ENCODE assay signal across 1 cellular context in genomic region chr7:55031075-55031474, GRCh38.
TF ChIP-seq lines count a peak whose summit lies in the region.

No MANE protein-coding gene starts in this region.

TF ChIP-seq in HepG2, 621 proteins besides CTCF, POLR2A, EP300 and RAD21 (continued from another document and continues in another):
- no peak for TF ChIP-seq ZNF318 (CRISPR knock-in tag; IDR thresholded peaks at IDR 0.05)
- TF ChIP-seq MYNN (CRISPR knock-in tag; IDR thresholded peaks at IDR 0.05; ENCODE audit: low read depth): no peak
- TF ChIP-seq ONECUT2 (CRISPR knock-in tag; IDR thresholded peaks at IDR 0.05): peak; percentile 96
- no peak for TF ChIP-seq RFX3 (CRISPR knock-in tag; IDR thresholded peaks at IDR 0.05)
- TF ChIP-seq ASH2L (IDR thresholded peaks at IDR 0.05; ENCODE audit: insufficient read length, low read depth, low read length): no peak
- TF ChIP-seq NAIF1 (CRISPR knock-in tag; IDR thresholded peaks at IDR 0.05; ENCODE audit: borderline replicate concordance): no peak
- no peak for TF ChIP-seq CSRNP2 (CRISPR knock-in tag; conservative IDR thresholded peaks at IDR 0.05; ENCODE audit: low read depth)
- TF ChIP-seq FOXP1 (IDR thresholded peaks at IDR 0.05): peak; percentile 25; the same call in 1 of the 2 replicates
- peak; percentile 94 for TF ChIP-seq FOXP1 (CRISPR knock-in tag; IDR thresholded peaks at IDR 0.05)
- peak; percentile 83 for TF ChIP-seq FOXA3 (CRISPR knock-in tag; IDR thresholded peaks at IDR 0.05)
- peak; percentile 75; the same call in 1 of the 2 replicates for TF ChIP-seq FOXJ3 (CRISPR knock-in tag; IDR thresholded peaks at IDR 0.05; ENCODE audit: borderline replicate concordance)
- no peak for TF ChIP-seq NFIB (CRISPR knock-in tag; IDR thresholded peaks at IDR 0.05; ENCODE audit: borderline replicate concordance)
- no peak for TF ChIP-seq ZNF556 (CRISPR knock-in tag; IDR thresholded peaks at IDR 0.05; ENCODE audit: borderline replicate concordance)
- TF ChIP-seq ZNF761 (CRISPR knock-in tag; conservative IDR thresholded peaks at IDR 0.05): no peak
- peak; percentile 57; the same call in 1 of the 2 replicates for TF ChIP-seq MED1 (CRISPR knock-in tag; IDR thresholded peaks at IDR 0.05)
- TF ChIP-seq ZNF335 (CRISPR knock-in tag; IDR thresholded peaks at IDR 0.05): no peak
- TF ChIP-seq CHD2 (IDR thresholded peaks at IDR 0.05; ENCODE audit: low read depth, low read length): no peak
- no peak for TF ChIP-seq BRF2 (CRISPR knock-in tag; IDR thresholded peaks at IDR 0.05)
- TF ChIP-seq ZNF383 (CRISPR knock-in tag; IDR thresholded peaks at IDR 0.05; ENCODE audit: borderline replicate concordance): no peak
- no peak for TF ChIP-seq HMGA1 (CRISPR knock-in tag; conservative IDR thresholded peaks at IDR 0.05)
- no peak for TF ChIP-seq ZSCAN30 (CRISPR knock-in tag; IDR thresholded peaks at IDR 0.05)
- TF ChIP-seq PAXIP1 (CRISPR knock-in tag; conservative IDR thresholded peaks at IDR 0.05): peak; percentile 88
- TF ChIP-seq TRIM22 (IDR thresholded peaks at IDR 0.05): no peak
- no peak for TF ChIP-seq ZNF770 (CRISPR knock-in tag; IDR thresholded peaks at IDR 0.05)
- TF ChIP-seq ZNF780A (CRISPR knock-in tag; IDR thresholded peaks at IDR 0.05): no peak
- TF ChIP-seq ZGPAT (CRISPR knock-in tag; IDR thresholded peaks at IDR 0.05): peak; percentile 22; the same call in 1 of the 2 replicates
- no peak for TF ChIP-seq ZNF512B (CRISPR knock-in tag; IDR thresholded peaks at IDR 0.05; ENCODE audit: borderline replicate concordance)
- no peak for TF ChIP-seq KDM2A (CRISPR knock-in tag; IDR thresholded peaks at IDR 0.05; ENCODE audit: borderline replicate concordance, low read depth)
- no peak for TF ChIP-seq TRIM24 (CRISPR knock-in tag; IDR thresholded peaks at IDR 0.05)
- no peak for TF ChIP-seq ZNF512 (CRISPR knock-in tag; IDR thresholded peaks at IDR 0.05)
- 0 out of 2 replicates have a peak, but pooled peaks have one; percentile 30 for TF ChIP-seq THAP11 (CRISPR knock-in tag; IDR thresholded peaks at IDR 0.05)
